Comparison of ENCODE assay signal across 17 cellular contexts in genomic region chr2:1644427-1644826, GRCh38.
"Had no signal": no experiment of that assay in that cellular context is flagged by ENCODE, and none has a peak within 500 bp of the region (broad histone marks: within the 10 kb centered on the region; RNA-seq: fewer than 3 reads in every experiment).

No MANE protein-coding gene starts in this region.

- H3K27ac Mint-ChIP-seq: activated naive CD4-positive, alpha-beta T cell treated with anti-CD3 and anti-CD28 coated beads, Interleukin-2, amount 50 U/mL, for 72 hours; immature natural killer cell; stimulated activated memory B cell treated with anti-CD40 and anti-IgM and Interleukin-4, amounts not matched to agents 10 μg/mL and 1 μg/mL and 100 μg/mL, for 72 hours had no signal

- H3K27me3 Mint-ChIP-seq: stimulated activated memory B cell treated with anti-CD40 and anti-IgM and Interleukin-4, amounts not matched to agents 10 μg/mL and 1 μg/mL and 100 μg/mL, for 72 hours had no signal

- ATAC-seq: activated naive CD4-positive, alpha-beta T cell treated with anti-CD3 and anti-CD28 coated beads, Interleukin-2, amount 50 U/mL, for 72 hours; lower lobe of right lung; pancreas; stimulated activated memory B cell treated with anti-CD40 and anti-IgM and Interleukin-4, amounts not matched to agents 10 μg/mL and 1 μg/mL and 100 μg/mL, for 72 hours had no signal

- DNase-seq: activated CD4-positive, alpha-beta T cell treated with anti-CD3 and anti-CD28 coated beads for 1 hour; activated gamma-delta T cell treated with Interleukin-2 at 50 U/mL for 16 hours; dermis blood vessel endothelial cell; effector memory CD4-positive, alpha-beta T cell; esophagus squamous epithelium; immature natural killer cell; lower lobe of right lung; midbrain; spleen; stimulated activated CD4-positive, alpha-beta T cell treated with anti-CD3 and anti-CD28 coated beads, Interleukin-4, amount 100 ng/mL, for 4 hours; SW 1271; T-helper 2 cell; thyroid gland had no signal

- H3K4me1 Mint-ChIP-seq: immature natural killer cell; stimulated activated memory B cell treated with anti-CD40 and anti-IgM and Interleukin-4, amounts not matched to agents 10 μg/mL and 1 μg/mL and 100 μg/mL, for 72 hours had no signal

- H3K9me3 ChIP-seq: esophagus squamous epithelium, lower lobe of right lung, pancreas, thyroid gland had no signal

- H3K4me1 ChIP-seq: esophagus squamous epithelium, pancreas had no signal

- H3K36me3 Mint-ChIP-seq: activated naive CD4-positive, alpha-beta T cell treated with anti-CD3 and anti-CD28 coated beads, Interleukin-2, amount 50 U/mL, for 72 hours; immature natural killer cell; stimulated activated memory B cell treated with anti-CD40 and anti-IgM and Interleukin-4, amounts not matched to agents 10 μg/mL and 1 μg/mL and 100 μg/mL, for 72 hours had no signal

- H3K4me3 ChIP-seq: esophagus squamous epithelium, lower lobe of right lung, pancreas, spleen, thyroid gland had no signal

- H3K36me3 ChIP-seq: pancreas had no signal

- H3K27ac ChIP-seq: esophagus squamous epithelium, lower lobe of right lung, pancreas, spleen, thyroid gland, VCaP had no signal

- H3K27me3 ChIP-seq: esophagus squamous epithelium, pancreas, spleen, thyroid gland had no signal

- H3K9me3 Mint-ChIP-seq: activated naive CD4-positive, alpha-beta T cell treated with anti-CD3 and anti-CD28 coated beads, Interleukin-2, amount 50 U/mL, for 72 hours; immature natural killer cell had no signal

- H3K4me3 Mint-ChIP-seq: immature natural killer cell; stimulated activated memory B cell treated with anti-CD40 and anti-IgM and Interleukin-4, amounts not matched to agents 10 μg/mL and 1 μg/mL and 100 μg/mL, for 72 hours had no signal
